In the genomic region with DNA sequence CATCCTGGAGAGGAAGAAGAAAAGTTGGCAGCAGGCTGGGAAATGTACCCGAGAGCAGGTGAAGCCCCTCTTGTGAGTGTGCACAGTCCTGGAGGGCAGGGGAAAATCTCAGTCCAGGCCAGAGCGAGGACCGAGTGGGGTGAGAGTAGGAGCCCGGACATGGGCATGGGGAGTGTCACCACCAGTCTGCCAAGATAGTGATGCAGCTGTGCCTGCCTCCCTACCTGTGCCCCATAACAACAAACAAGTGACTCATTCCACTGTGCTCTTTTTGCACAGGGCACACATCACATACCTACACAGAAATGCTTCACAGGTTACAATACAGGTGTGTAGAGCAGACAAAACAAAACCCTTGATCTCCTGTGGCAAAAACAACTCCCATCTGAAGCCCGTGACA, we compare ENCODE assay signal across 18 cellular contexts.
DNase-seq lines count a peak whose midpoint lies in the region; ATAC-seq, FAIRE-seq and TF ChIP-seq lines count a peak whose summit lies in the region.
"Had no signal": no experiment of that assay in that cellular context is flagged by ENCODE, and none has a peak within 500 bp of the region (broad histone marks: within the 10 kb centered on the region; RNA-seq: fewer than 3 reads in every experiment).

No MANE protein-coding gene starts in this region.

- H3K36me3 ChIP-seq in neuronal stem cell (replicated peaks in 1 of 2; ENCODE audit: control insufficient read depth in 2 of 2, insufficient read depth in 2 of 2, low read length in 2 of 2), result no peaks in the 10 kb centered on the region
- H3K36me3 ChIP-seq in HepG2 (replicated peaks in 1 of 2; ENCODE audit: control insufficient read depth in 1 of 2, insufficient read depth in 2 of 2, low read length in 2 of 2), result no peaks in the 10 kb centered on the region

- BruUV-seq in HepG2 (replicated peaks; lab: Mats Ljungman, UMichigan), result no TSS peak

- no peak for TF ChIP-seq RAD21 in HepG2 (CRISPR knock-in tag; IDR thresholded peaks at IDR 0.05)

- H2BK12ac ChIP-seq in neuronal stem cell (ENCODE audit: low read length), result no peak overlapping the region

- no peak for FAIRE-seq in HepG2 (lab: Jason Lieb, UNC)
- FAIRE-seq: GM12892, GM19239 had no signal

- H2BK5ac ChIP-seq in neuronal stem cell (ENCODE audit: low read length), result no peak overlapping the region

- no peak overlapping the region for H3K4ac ChIP-seq in neuronal stem cell (ENCODE audit: low read length)

- H2BK15ac ChIP-seq in neuronal stem cell (ENCODE audit: low read length), result no peak overlapping the region

- no peak for ATAC-seq in HepG2

- TF ChIP-seq POLR2A in HepG2 (IDR thresholded peaks at IDR 0.05; ENCODE audit: insufficient read depth in 1 of 2, low read depth in 2 of 2, low read length in 2 of 2), result no peak

- no peak overlapping the region for H3K23ac ChIP-seq in neuronal stem cell (ENCODE audit: low read depth, low read length, poor library complexity)

- H3K79me1 ChIP-seq in neuronal stem cell (ENCODE audit: low read depth, low read length), result no peaks in the 10 kb centered on the region

- H2AK5ac ChIP-seq in neuronal stem cell (ENCODE audit: low read depth, low read length), result peak overlapping the region; percentile 88

- no peak overlapping the region for H4K8ac ChIP-seq in neuronal stem cell (ENCODE audit: low read depth, low read length)

- H4K20me1 ChIP-seq in HepG2 (ENCODE audit: insufficient read depth, low read length), result no peaks in the 10 kb centered on the region

- H3K4me2 ChIP-seq in neuronal stem cell (ENCODE audit: insufficient read depth, low read length, poor library complexity, severe bottlenecking), result no peak overlapping the region
- no peak overlapping the region for H3K4me2 ChIP-seq in HepG2 (ENCODE audit: low read depth, low read length)
- H3K4me2 ChIP-seq: KMS-11 had no signal

- no peak for TF ChIP-seq EP300 in HepG2 (IDR thresholded peaks at IDR 0.05; ENCODE audit: low read depth in 2 of 2, low read length in 2 of 2)
- TF ChIP-seq EP300 in HepG2 (CRISPR knock-in tag; IDR thresholded peaks at IDR 0.05; ENCODE audit: borderline replicate concordance), result no peak

- POLR2A ChIA-PET in HepG2 (lab: Yijun Ruan, JAX), result no interaction called here

- H3K9ac ChIP-seq in neuronal stem cell (ENCODE audit: low read depth, low read length, poor library complexity), result no peak overlapping the region
- no peak overlapping the region for H3K9ac ChIP-seq in HepG2 (ENCODE audit: insufficient read depth, low read depth, low read length)
- H3K9ac ChIP-seq: KMS-11 had no signal

- no peak overlapping the region for H2BK120ac ChIP-seq in neuronal stem cell (ENCODE audit: low read depth, low read length)

- H3K18ac ChIP-seq in neuronal stem cell (ENCODE audit: low read length), result no peak overlapping the region

- H3K9me3 ChIP-seq in neuronal stem cell (replicated peaks in 1 of 2; ENCODE audit: control insufficient read depth in 2 of 2, insufficient read depth in 1 of 2, low read depth in 1 of 2, low read length in 2 of 2), result peaks cover 0 to 2% of the 10 kb centered on the region in 2 donors
- H3K9me3 ChIP-seq in HepG2 (ENCODE audit: low read length), result no peaks in the 10 kb centered on the region

- peak overlapping the region; percentile 21 for H3K14ac ChIP-seq in neuronal stem cell (ENCODE audit: low read length)

- no CpG with 5 or more reads among the region's 5 CpGs for WGBS in neuronal stem cell (ENCODE audit: extremely low coverage in 2 of 2, insufficient read length in 2 of 2, insufficient replicate concordance in 1 of 2), 2 donors
- WGBS in HepG2 (ENCODE audit: low lambda C conversion rate), result 4% methylated on average over 5 of the region's 5 CpGs

- no peak overlapping the region for H3K4me3 ChIP-seq in epithelial cell of esophagus (ENCODE audit: low read length)
- no peak overlapping the region for H3K4me3 ChIP-seq in neuronal stem cell (ENCODE audit: low read length in 2 of 2)
- H3K4me3 ChIP-seq in HepG2 (replicated peaks in 1 of 3; ENCODE audit: insufficient read depth in 1 of 3, low read depth in 2 of 3, low read length in 3 of 3), result no peak overlapping the region

- no peak overlapping the region for H4K91ac ChIP-seq in neuronal stem cell (ENCODE audit: low read depth, low read length, poor library complexity)

- in situ Hi-C loops in HepG2 (cut with HindIII; ENCODE audit: extremely low pct_ligation_motif_present, low pct_unique_long_range_greater_than_20kb), result no loop called here

- DNase-seq in DMS53 (lab: John Stamatoyannopoulos, UW) (peak; percentile 58), DMS53 treated with DMSO at 0.1 percent for 48 hours (lab: John Stamatoyannopoulos, UW; ENCODE audit: unreplicated experiment) (no peak), epithelial cell of esophagus (ENCODE audit: low read depth) (peak; percentile 20), neuronal stem cell (ENCODE audit: low spot score) (no peak), HepG2 (ENCODE audit: low spot score) (no peak), HuH-7 (ENCODE audit: low spot score) (no peak)
- DNase-seq in activated CD4-positive, alpha-beta T cell treated with anti-CD3 and anti-CD28 coated beads, Interleukin-2, amount 50 U/mL, for 4 hours, result no peak
- DNase-seq: AML-193; CD4-positive, alpha-beta T cell; DND-41; GDM1; GOT3; HCEC 1CT; HFFc6 had no signal

- intact Hi-C loops in HepG2 (cut with micrococcal nuclease; ENCODE audit: unreplicated experiment), result no loop called here

- TF ChIP-seq CTCF in epithelial cell of esophagus (IDR thresholded peaks at IDR 0.05; ENCODE audit: insufficient read depth, low read depth, low read length, missing control alignments), result no peak
- no peak for TF ChIP-seq CTCF in HepG2 (CRISPR knock-in tag; IDR thresholded peaks at IDR 0.05)

- CTCF ChIA-PET in HepG2 (lab: Yijun Ruan, JAX; ENCODE audit: low intra/inter-chr PET ratio, low total read pairs), result no interaction called here

- no peaks in the 10 kb centered on the region for H3K27me3 ChIP-seq in neuronal stem cell (ENCODE audit: control insufficient read depth in 3 of 3, insufficient read depth in 3 of 3, low read depth in 1 of 3, low read length in 3 of 3)
- H3K27me3 ChIP-seq in HepG2 (ENCODE audit: control insufficient read depth in 1 of 2, insufficient read depth in 2 of 2, low read length in 2 of 2), result peaks cover 0 to 13% of the 10 kb centered on the region in 2 experiments; a peak in 2 of 5 replicates

- H2AFZ ChIP-seq in neuronal stem cell (ENCODE audit: low read length) (no peak overlapping the region), HepG2 (ENCODE audit: low read length) (no peak overlapping the region)

- H3K27ac ChIP-seq in neuronal stem cell (replicated peaks; ENCODE audit: low read length) (no peak overlapping the region), HepG2 (ENCODE audit: extremely low read length, insufficient read depth, low read length) (no peak overlapping the region)
- H3K27ac ChIP-seq: 22Rv1, KMS-11 had no signal

- H3K79me2 ChIP-seq in HepG2 (ENCODE audit: insufficient read depth, low read length), result no peaks in the 10 kb centered on the region

- H3K4me1 ChIP-seq in neuronal stem cell (ENCODE audit: control insufficient read depth in 2 of 2, insufficient read depth in 1 of 2, low read depth in 1 of 2, low read length in 2 of 2) (peaks cover 21 to 22% of the 10 kb centered on the region in 2 donors), HepG2 (ENCODE audit: insufficient read depth, low read length) (no peaks in the 10 kb centered on the region)

TF ChIP-seq in HepG2, 621 proteins besides CTCF, POLR2A, EP300 and RAD21 (continues in another document):
- no peak for TF ChIP-seq SMYD3 (CRISPR knock-in tag; IDR thresholded peaks at IDR 0.05)
- TF ChIP-seq SETDB1 (CRISPR knock-in tag; IDR thresholded peaks at IDR 0.05; ENCODE audit: borderline replicate concordance), result no peak
- TF ChIP-seq, protein P1, sequence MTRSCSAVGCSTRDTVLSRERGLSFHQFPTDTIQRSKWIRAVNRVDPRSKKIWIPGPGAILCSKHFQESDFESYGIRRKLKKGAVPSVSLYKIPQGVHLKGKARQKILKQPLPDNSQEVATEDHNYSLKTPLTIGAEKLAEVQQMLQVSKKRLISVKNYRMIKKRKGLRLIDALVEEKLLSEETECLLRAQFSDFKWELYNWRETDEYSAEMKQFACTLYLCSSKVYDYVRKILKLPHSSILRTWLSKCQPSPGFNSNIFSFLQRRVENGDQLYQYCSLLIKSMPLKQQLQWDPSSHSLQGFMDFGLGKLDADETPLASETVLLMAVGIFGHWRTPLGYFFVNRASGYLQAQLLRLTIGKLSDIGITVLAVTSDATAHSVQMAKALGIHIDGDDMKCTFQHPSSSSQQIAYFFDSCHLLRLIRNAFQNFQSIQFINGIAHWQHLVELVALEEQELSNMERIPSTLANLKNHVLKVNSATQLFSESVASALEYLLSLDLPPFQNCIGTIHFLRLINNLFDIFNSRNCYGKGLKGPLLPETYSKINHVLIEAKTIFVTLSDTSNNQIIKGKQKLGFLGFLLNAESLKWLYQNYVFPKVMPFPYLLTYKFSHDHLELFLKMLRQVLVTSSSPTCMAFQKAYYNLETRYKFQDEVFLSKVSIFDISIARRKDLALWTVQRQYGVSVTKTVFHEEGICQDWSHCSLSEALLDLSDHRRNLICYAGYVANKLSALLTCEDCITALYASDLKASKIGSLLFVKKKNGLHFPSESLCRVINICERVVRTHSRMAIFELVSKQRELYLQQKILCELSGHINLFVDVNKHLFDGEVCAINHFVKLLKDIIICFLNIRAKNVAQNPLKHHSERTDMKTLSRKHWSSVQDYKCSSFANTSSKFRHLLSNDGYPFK (CRISPR knock-in tag; IDR thresholded peaks at IDR 0.05; ENCODE audit: borderline replicate concordance), result no peak
- no peak for TF ChIP-seq MYC (CRISPR knock-in tag; IDR thresholded peaks at IDR 0.05; ENCODE audit: borderline replicate concordance)
- TF ChIP-seq SRY (CRISPR knock-in tag; IDR thresholded peaks at IDR 0.05), result no peak
- TF ChIP-seq ZNF75D (CRISPR knock-in tag; IDR thresholded peaks at IDR 0.05; ENCODE audit: borderline replicate concordance), result no peak
- no peak for TF ChIP-seq RBFOX2 (IDR thresholded peaks at IDR 0.05; ENCODE audit: low read depth, low read length)
- TF ChIP-seq, protein P2, sequence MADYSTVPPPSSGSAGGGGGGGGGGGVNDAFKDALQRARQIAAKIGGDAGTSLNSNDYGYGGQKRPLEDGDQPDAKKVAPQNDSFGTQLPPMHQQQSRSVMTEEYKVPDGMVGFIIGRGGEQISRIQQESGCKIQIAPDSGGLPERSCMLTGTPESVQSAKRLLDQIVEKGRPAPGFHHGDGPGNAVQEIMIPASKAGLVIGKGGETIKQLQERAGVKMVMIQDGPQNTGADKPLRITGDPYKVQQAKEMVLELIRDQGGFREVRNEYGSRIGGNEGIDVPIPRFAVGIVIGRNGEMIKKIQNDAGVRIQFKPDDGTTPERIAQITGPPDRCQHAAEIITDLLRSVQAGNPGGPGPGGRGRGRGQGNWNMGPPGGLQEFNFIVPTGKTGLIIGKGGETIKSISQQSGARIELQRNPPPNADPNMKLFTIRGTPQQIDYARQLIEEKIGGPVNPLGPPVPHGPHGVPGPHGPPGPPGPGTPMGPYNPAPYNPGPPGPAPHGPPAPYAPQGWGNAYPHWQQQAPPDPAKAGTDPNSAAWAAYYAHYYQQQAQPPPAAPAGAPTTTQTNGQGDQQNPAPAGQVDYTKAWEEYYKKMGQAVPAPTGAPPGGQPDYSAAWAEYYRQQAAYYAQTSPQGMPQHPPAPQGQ (CRISPR knock-in tag; IDR thresholded peaks at IDR 0.05; ENCODE audit: borderline replicate concordance), result no peak
- no peak for TF ChIP-seq ZNF30 (CRISPR knock-in tag; IDR thresholded peaks at IDR 0.05)
- TF ChIP-seq ZNF550 (CRISPR knock-in tag; IDR thresholded peaks at IDR 0.05; ENCODE audit: borderline replicate concordance), result no peak

Comparison
In these comparisons a context has a peak if more than half of its experiments do, and no peak if none do; other contexts are left out.
1. DNase-seq: peak in DMS53 (single experiment) and epithelial cell of esophagus (single experiment); none in DMS53 treated with DMSO at 0.1 percent for 48 hours (single experiment), neuronal stem cell (single experiment), activated CD4-positive, alpha-beta T cell treated with anti-CD3 and anti-CD28 coated beads, Interleukin-2, amount 50 U/mL, for 4 hours (0 of 2), HepG2 (single experiment) and HuH-7 (single experiment).